ENCODE assay signal across 8 cellular contexts in the genomic region with DNA sequence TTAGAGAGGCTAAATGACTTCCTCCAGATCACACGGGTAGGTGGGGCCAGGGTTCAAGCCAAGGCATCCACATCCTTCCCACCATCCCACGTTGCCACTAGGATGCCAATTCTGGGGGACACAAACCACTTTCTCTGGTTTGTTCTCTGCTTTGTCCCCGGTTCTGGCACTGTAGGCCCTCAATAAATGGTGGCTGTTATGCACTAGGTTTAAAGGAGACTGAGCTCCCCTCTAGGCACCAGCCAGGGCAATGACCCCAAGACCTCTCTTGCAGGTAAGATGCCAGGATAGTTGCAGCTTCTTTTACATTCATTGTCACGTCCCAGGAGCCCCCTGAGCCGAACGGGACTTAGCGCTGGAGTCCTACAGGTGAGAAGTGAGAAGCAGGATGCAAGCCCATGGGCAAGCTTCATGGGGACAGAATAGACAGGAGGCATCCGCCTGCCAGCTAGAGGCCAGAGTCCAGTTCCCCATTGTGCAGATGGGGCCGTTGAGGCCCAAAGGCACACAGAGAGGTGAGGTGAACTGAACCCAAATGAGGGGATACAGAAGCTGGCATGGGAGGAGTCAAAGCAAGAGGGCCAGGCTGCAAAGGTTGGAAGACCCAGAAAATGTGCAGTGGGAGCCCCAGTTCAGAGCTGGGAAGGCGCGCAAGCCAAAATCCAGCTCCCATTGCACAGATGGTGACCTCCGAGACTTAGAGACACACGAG. TPM values are rescaled to one million over a fixed set of nuclear protein-coding genes. Genes with fewer than 3 reads are reported as not detected.
A peak's percentile ranks its signal among the peaks of the same experiment; 100 is the strongest.
DNase-seq lines count a peak whose midpoint lies in the region; ATAC-seq and TF ChIP-seq lines count a peak whose summit lies in the region.

No MANE protein-coding gene starts in this region.

- in situ Hi-C loops in GM13976 (cut with MboI; ENCODE audit: low sequenced_read_pairs, unreplicated experiment), result no loop called here

- H3K27ac ChIP-seq in left lung (peak overlapping the region; percentile 69 to 86), tibial nerve (peak overlapping the region; percentile 37 to 80 (median 72))

- H3K27ac Mint-ChIP-seq in activated naive CD4-positive, alpha-beta T cell treated with anti-CD3 and anti-CD28 coated beads for 36 hours, result peak overlapping the region; percentile 73
- peak overlapping the region; percentile 91 for H3K27ac Mint-ChIP-seq in activated naive CD8-positive, alpha-beta T cell treated with anti-CD3 and anti-CD28 coated beads, Interleukin-2, amount 10 ng/mL, durations not matched to agents 7 days and 5 days

- H3K4me1 ChIP-seq in left lung (peaks cover 0 to 31% of the 10 kb centered on the region in 2 donors), tibial nerve (peaks cover 3 to 16% (median 9%) of the 10 kb centered on the region in 4 donors)

- H3K27me3 Mint-ChIP-seq in activated naive CD4-positive, alpha-beta T cell treated with anti-CD3 and anti-CD28 coated beads for 36 hours (ENCODE audit: low read depth), result no peaks in the 10 kb centered on the region
- no peaks in the 10 kb centered on the region for H3K27me3 Mint-ChIP-seq in activated naive CD8-positive, alpha-beta T cell treated with anti-CD3 and anti-CD28 coated beads, Interleukin-2, amount 10 ng/mL, durations not matched to agents 7 days and 5 days

- TF ChIP-seq CTCF in left lung (IDR thresholded peaks at IDR 0.05) (no peak), tibial nerve (IDR thresholded peaks at IDR 0.05) (no peak), GM13976 (IDR thresholded peaks at IDR 0.05; ENCODE audit: borderline replicate concordance, control extremely low read depth, extremely low read depth, insufficient read depth, missing control alignments) (no peak)

- H3K4me3 Mint-ChIP-seq in activated naive CD4-positive, alpha-beta T cell treated with anti-CD3 and anti-CD28 coated beads for 36 hours, result peak overlapping the region; percentile 79
- H3K4me3 Mint-ChIP-seq in activated naive CD8-positive, alpha-beta T cell treated with anti-CD3 and anti-CD28 coated beads, Interleukin-2, amount 10 ng/mL, durations not matched to agents 7 days and 5 days, result peak overlapping the region; percentile 90

- peaks cover 3% of the 10 kb centered on the region for H3K36me3 Mint-ChIP-seq in activated naive CD4-positive, alpha-beta T cell treated with anti-CD3 and anti-CD28 coated beads for 36 hours (ENCODE audit: low read depth)
- peaks cover 4% of the 10 kb centered on the region for H3K36me3 Mint-ChIP-seq in activated naive CD8-positive, alpha-beta T cell treated with anti-CD3 and anti-CD28 coated beads, Interleukin-2, amount 10 ng/mL, durations not matched to agents 7 days and 5 days

- peak; percentile 26 for DNase-seq in activated naive CD4-positive, alpha-beta T cell treated with anti-CD3 and anti-CD28 coated beads for 36 hours
- no peak for DNase-seq in activated naive CD4-positive, alpha-beta T cell treated with Interleukin-2 at 50 U/mL for 16 hours
- peak; percentile 43 for DNase-seq in activated naive CD8-positive, alpha-beta T cell treated with anti-CD3 and anti-CD28 coated beads, Interleukin-2, amount 10 ng/mL, durations not matched to agents 7 days and 5 days
- DNase-seq in left lung (no peak), tibial nerve (ENCODE audit: low spot score in 2 of 2) (no peak), GM13976 (ENCODE audit: low spot score) (no peak), cerebellum (ENCODE audit: low spot score) (no peak)

- WGBS in tibial nerve, 2 donors, result 40 to 56% methylated on average over 13 of the region's 13 CpGs

- H3K9me3 ChIP-seq in left lung, result no peaks in the 10 kb centered on the region
- no peaks in the 10 kb centered on the region for H3K9me3 ChIP-seq in tibial nerve

- peaks cover 21% of the 10 kb centered on the region for H3K4me1 Mint-ChIP-seq in activated naive CD4-positive, alpha-beta T cell treated with anti-CD3 and anti-CD28 coated beads for 36 hours (ENCODE audit: low read depth)
- H3K4me1 Mint-ChIP-seq in activated naive CD8-positive, alpha-beta T cell treated with anti-CD3 and anti-CD28 coated beads, Interleukin-2, amount 10 ng/mL, durations not matched to agents 7 days and 5 days, result peaks cover 24% of the 10 kb centered on the region

- CTCF ChIA-PET in activated naive CD4-positive, alpha-beta T cell treated with anti-CD3 and anti-CD28 coated beads for 36 hours (lab: Charles Lee), result interaction anchor here (1.4 kb wide), 1 partner anchor 13 kb away, joined by 4 read pairs; a partner anchor contains a TSS

- H3K27me3 ChIP-seq in left lung, result no peaks in the 10 kb centered on the region
- H3K27me3 ChIP-seq in tibial nerve, result no peaks in the 10 kb centered on the region

- no peak for TF ChIP-seq EP300 in tibial nerve (IDR thresholded peaks at IDR 0.05)

- H3K9me3 Mint-ChIP-seq in activated naive CD4-positive, alpha-beta T cell treated with anti-CD3 and anti-CD28 coated beads for 36 hours, result no peaks in the 10 kb centered on the region
- no peaks in the 10 kb centered on the region for H3K9me3 Mint-ChIP-seq in activated naive CD8-positive, alpha-beta T cell treated with anti-CD3 and anti-CD28 coated beads, Interleukin-2, amount 10 ng/mL, durations not matched to agents 7 days and 5 days

- peak; percentile 1 for ATAC-seq in activated naive CD8-positive, alpha-beta T cell treated with anti-CD3 and anti-CD28 coated beads, Interleukin-2, amount 10 ng/mL, durations not matched to agents 7 days and 5 days (ENCODE audit: low read depth)
- ATAC-seq in left lung, result peak; percentile 3
- no peak for ATAC-seq in GM21381 (IDR thresholded peaks at IDR 0.05; ENCODE audit: unreplicated experiment)

- POLR2A ChIA-PET in activated naive CD8-positive, alpha-beta T cell treated with anti-CD3 and anti-CD28 coated beads, Interleukin-2, amount 10 ng/mL, durations not matched to agents 7 days and 5 days (lab: Charles Lee), result interaction anchor here (0.8 to 2.9 kb wide), 14 partner anchors 12 to 393 kb away, joined by 3 to 46 read pairs (median 10); a partner anchor contains a TSS

- intact Hi-C loops in activated naive CD4-positive, alpha-beta T cell treated with anti-CD3 and anti-CD28 coated beads for 36 hours (cut with micrococcal nuclease), result no loop called here
- intact Hi-C loops in left lung (cut with DNase I), result no loop called here

- TF ChIP-seq POLR2A in tibial nerve (IDR thresholded peaks at IDR 0.05), result no peak

- peak overlapping the region; percentile 82 to 83 for H3K4me3 ChIP-seq in left lung
- H3K4me3 ChIP-seq in tibial nerve, result peak overlapping the region; percentile 59 to 92 (median 82)

- H3K36me3 ChIP-seq in left lung (peaks cover 0 to under 1% of the 10 kb centered on the region in 2 donors), tibial nerve (peaks cover 0 to 9% (median 0%) of the 10 kb centered on the region in 3 donors)

RNA-seq across cellular contexts. Expression of a gene that starts 0.7 kb away (rescaled TPM):
- total RNA-seq in activated naive CD4-positive, alpha-beta T cell treated with anti-CD3 and anti-CD28 coated beads for 36 hours, result 10 to 100 TPM in 1 of 2 experiments, 1 to 10 TPM in 1; 9.5 to 10.3 TPM
- 10 to 100 TPM; 13.4 to 19.2 TPM for total RNA-seq in activated naive CD8-positive, alpha-beta T cell treated with anti-CD3 and anti-CD28 coated beads, Interleukin-2, amount 10 ng/mL, durations not matched to agents 7 days and 5 days
- total RNA-seq in left lung (10 to 100 TPM; 25.4 to 47.5 TPM), tibial nerve (1 to 10 TPM; 5.1 to 9.6 (median 8.6) TPM), cerebellum (13.9 TPM)

RNA-seq across cellular contexts. Expression of a gene that starts 12.4 kb away (rescaled TPM):
- 1 to 10 TPM; 5.8 to 6.8 TPM for total RNA-seq in activated naive CD4-positive, alpha-beta T cell treated with anti-CD3 and anti-CD28 coated beads for 36 hours
- total RNA-seq in activated naive CD8-positive, alpha-beta T cell treated with anti-CD3 and anti-CD28 coated beads, Interleukin-2, amount 10 ng/mL, durations not matched to agents 7 days and 5 days, result 1 to 10 TPM; 5.1 to 5.7 TPM
- total RNA-seq in left lung (1 to 10 TPM; 4.9 to 5.2 TPM), tibial nerve (1 to 10 TPM; 1.7 to 4.8 (median 2.1) TPM), cerebellum (3.4 TPM)

RNA-seq across cellular contexts. Expression of a gene that starts 33.2 kb away (rescaled TPM):
- 10 to 100 TPM; 69.3 to 70.0 TPM for total RNA-seq in activated naive CD4-positive, alpha-beta T cell treated with anti-CD3 and anti-CD28 coated beads for 36 hours
- total RNA-seq in activated naive CD8-positive, alpha-beta T cell treated with anti-CD3 and anti-CD28 coated beads, Interleukin-2, amount 10 ng/mL, durations not matched to agents 7 days and 5 days, result 10 to 100 TPM; 62.5 to 68.4 TPM
- total RNA-seq in left lung (10 to 100 TPM; 14.2 to 23.6 TPM), tibial nerve (1 to 10 TPM; 1.3 to 4.2 (median 1.8) TPM), cerebellum (5.9 TPM)

RNA-seq across cellular contexts. Expression of a gene that starts 45.2 kb away (rescaled TPM):
- 10 to 100 TPM; 12.7 to 14.3 TPM for total RNA-seq in activated naive CD4-positive, alpha-beta T cell treated with anti-CD3 and anti-CD28 coated beads for 36 hours
- total RNA-seq in activated naive CD8-positive, alpha-beta T cell treated with anti-CD3 and anti-CD28 coated beads, Interleukin-2, amount 10 ng/mL, durations not matched to agents 7 days and 5 days, result 10 to 100 TPM; 36.3 to 37.7 TPM
- total RNA-seq in left lung, result 10 to 100 TPM; 53.7 to 72.9 TPM
- 100 to 1,000 TPM in 1 of 4 donors, 10 to 100 TPM in 3; 80.8 to 103 (median 91.5) TPM for total RNA-seq in tibial nerve
- 34.1 TPM for total RNA-seq in cerebellum

RNA-seq across cellular contexts. Expression of a gene that starts 52.7 kb away (rescaled TPM):
- total RNA-seq in activated naive CD4-positive, alpha-beta T cell treated with anti-CD3 and anti-CD28 coated beads for 36 hours, result 1 to 10 TPM in 1 of 2 experiments, under 1 TPM in 1; 0.96 to 1.0 TPM
- 1 to 10 TPM; 4.4 to 4.9 TPM for total RNA-seq in activated naive CD8-positive, alpha-beta T cell treated with anti-CD3 and anti-CD28 coated beads, Interleukin-2, amount 10 ng/mL, durations not matched to agents 7 days and 5 days
- total RNA-seq in left lung (1 to 10 TPM; 1.2 to 2.3 TPM), tibial nerve (1 to 10 TPM; 1.1 to 4.3 (median 3.8) TPM), cerebellum (0.64 TPM)

Comparison
In these comparisons a context has a peak if more than half of its experiments do, and no peak if none do; other contexts are left out.
1. DNase-seq: peak in activated naive CD4-positive, alpha-beta T cell treated with anti-CD3 and anti-CD28 coated beads for 36 hours (single experiment) and activated naive CD8-positive, alpha-beta T cell treated with anti-CD3 and anti-CD28 coated beads, Interleukin-2, amount 10 ng/mL, durations not matched to agents 7 days and 5 days (single experiment); none in activated naive CD4-positive, alpha-beta T cell treated with Interleukin-2 at 50 U/mL for 16 hours (single experiment), left lung (0 of 2), tibial nerve (0 of 2), GM13976 (single experiment) and cerebellum (single experiment).